In genomic region chr12:93011100-93011499, GRCh38 we compare ENCODE assay signal across 1 cellular context.
TF ChIP-seq lines count a peak whose summit lies in the region.

No MANE protein-coding gene starts in this region.

TF ChIP-seq in GM23338, 12 proteins besides CTCF, POLR2A, EP300 and RAD21 (continued from another document):
- TF ChIP-seq ZNF462 (CRISPR knock-in tag; IDR thresholded peaks at IDR 0.05) (no peak), CREB1 (CRISPR knock-in tag; IDR thresholded peaks at IDR 0.05; ENCODE audit: low read depth) (no peak)
